15 cellular contexts compared by ENCODE assay signal in the genomic region with DNA sequence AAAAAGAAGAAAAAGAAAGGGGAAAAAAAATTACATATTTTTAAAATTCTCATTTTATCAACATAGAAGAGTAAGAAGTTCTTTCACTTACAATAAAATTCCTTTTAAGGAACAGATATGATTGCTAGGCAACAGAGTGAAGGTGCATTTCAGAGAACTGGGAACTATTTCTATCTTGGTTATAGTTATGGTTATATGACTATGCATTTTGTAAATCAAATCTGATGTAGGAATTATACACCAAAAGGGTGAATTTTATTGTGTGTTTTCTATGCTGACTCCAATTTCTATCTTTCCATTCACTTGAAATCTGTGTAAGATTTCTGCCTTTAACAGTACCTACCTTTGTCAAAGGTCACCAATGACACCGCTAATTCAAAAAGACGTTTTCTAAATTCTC. TPM values are rescaled to one million over a fixed set of nuclear protein-coding genes. Genes with fewer than 3 reads are reported as not detected.
A peak's percentile ranks its signal among the peaks of the same experiment; 100 is the strongest.
DNase-seq lines count a peak whose midpoint lies in the region; ATAC-seq, FAIRE-seq and TF ChIP-seq lines count a peak whose summit lies in the region.
"Had no signal": no experiment of that assay in that cellular context is flagged by ENCODE, and none has a peak within 500 bp of the region (broad histone marks: within the 10 kb centered on the region; RNA-seq: fewer than 3 reads in every experiment).

No MANE protein-coding gene starts in this region.

- no peaks in the 10 kb centered on the region for H3K27me3 Mint-ChIP-seq in T-cell

- H3K4me1 Mint-ChIP-seq in T-cell = peaks cover 83 to 93% (median 89%) of the 10 kb centered on the region in 3 donors

- H3K9ac ChIP-seq in fibroblast of lung (ENCODE audit: insufficient read depth, low read length) (no peak overlapping the region), neuronal stem cell (ENCODE audit: low read depth, low read length, poor library complexity) (no peak overlapping the region)

- H2BK120ac ChIP-seq in neuronal stem cell (ENCODE audit: low read depth, low read length) = no peak overlapping the region

- POLR2A ChIA-PET in T-cell (lab: Charles Lee) = interaction anchor here in 1 of 2 donors (1.0 kb wide), 1 partner anchor 35 kb away, joined by 4 read pairs; no protein-coding TSS in a partner anchor

- no peak overlapping the region for H3K18ac ChIP-seq in neuronal stem cell (ENCODE audit: low read length)

- ATAC-seq in heart left ventricle = no peak
- ATAC-seq in T-cell (replicated peaks in 1 of 4) = no peak

- H2AK5ac ChIP-seq in neuronal stem cell (ENCODE audit: low read depth, low read length) = no peak overlapping the region

- DNase-seq in left ventricle myocardium inferior (no peak), heart left ventricle (no peak), T-cell (no peak), fibroblast of lung (ENCODE audit: low read depth in 2 of 2) (no peak), H54 (ENCODE audit: insufficient read length, low spot score) (no peak), neuronal stem cell (ENCODE audit: low spot score) (no peak), NCI-H510A (lab: John Stamatoyannopoulos, UW) (no peak)
- no peak for DNase-seq in stimulated activated CD8-positive, alpha-beta memory T cell treated with anti-CD3 and anti-CD28 coated beads, Interleukin-4, amount 100 ng/mL, for 48 hours
- DNase-seq: effector CD4-positive, alpha-beta T cell; foreskin fibroblast; NCI-H1436 treated with DMSO at 0.1 percent for 48 hours; occipital lobe; spleen; substantia nigra had no signal

- no peak overlapping the region for H2BK12ac ChIP-seq in neuronal stem cell (ENCODE audit: low read length)

- H3K9me3 ChIP-seq in left ventricle myocardium inferior (replicated peaks) = no peaks in the 10 kb centered on the region
- H3K9me3 ChIP-seq in heart left ventricle = no peaks in the 10 kb centered on the region
- H3K9me3 ChIP-seq in fibroblast of lung (ENCODE audit: control insufficient read depth, insufficient read depth, low read depth, low read length) = no peaks in the 10 kb centered on the region
- H3K9me3 ChIP-seq in neuronal stem cell (replicated peaks in 1 of 2; ENCODE audit: control insufficient read depth in 2 of 2, insufficient read depth in 1 of 2, low read depth in 1 of 2, low read length in 2 of 2) = no peaks in the 10 kb centered on the region
- H3K9me3 ChIP-seq: spleen had no signal

- FAIRE-seq in H54 (lab: Jason Lieb, UNC) = no peak

- H3K4me3 Mint-ChIP-seq in T-cell = no peak overlapping the region

- peaks cover 71% of the 10 kb centered on the region for H3K36me3 ChIP-seq in left ventricle myocardium inferior
- peaks cover 0 to 100% (median 93%) of the 10 kb centered on the region in 9 donors for H3K36me3 ChIP-seq in heart left ventricle
- H3K36me3 ChIP-seq in fibroblast of lung (ENCODE audit: control insufficient read depth, insufficient read depth, low read length) = peaks cover 11% of the 10 kb centered on the region
- H3K36me3 ChIP-seq in neuronal stem cell (replicated peaks in 1 of 2; ENCODE audit: control insufficient read depth in 2 of 2, insufficient read depth in 2 of 2, low read length in 2 of 2) = peaks cover 23 to 100% of the 10 kb centered on the region in 2 donors

- H3K23ac ChIP-seq in neuronal stem cell (ENCODE audit: low read depth, low read length, poor library complexity) = no peak overlapping the region

- H3K4me2 ChIP-seq in fibroblast of lung (ENCODE audit: extremely low read depth, insufficient read depth, low read length) = no peak overlapping the region
- no peak overlapping the region for H3K4me2 ChIP-seq in neuronal stem cell (ENCODE audit: insufficient read depth, low read length, poor library complexity, severe bottlenecking)

- H3K4me1 ChIP-seq in left ventricle myocardium inferior (peaks cover 98% of the 10 kb centered on the region), heart left ventricle (peaks cover 0 to 86% (median 38%) of the 10 kb centered on the region in 12 donors), fibroblast of lung (ENCODE audit: control insufficient read depth, extremely low read depth, insufficient read depth, low read length) (peaks cover 16% of the 10 kb centered on the region), neuronal stem cell (ENCODE audit: control insufficient read depth in 2 of 2, insufficient read depth in 1 of 2, low read depth in 1 of 2, low read length in 2 of 2) (no peaks in the 10 kb centered on the region)

- 71 to 83% (median 75%) methylated on average over 2 of the region's 2 CpGs for WGBS in heart left ventricle, 4 donors
- no CpG with 5 or more reads among the region's 2 CpGs for WGBS in neuronal stem cell (ENCODE audit: extremely low coverage in 2 of 2, insufficient read length in 2 of 2, insufficient replicate concordance in 1 of 2), 2 donors

- peak overlapping the region; percentile 29 to 88 for H3K27ac Mint-ChIP-seq in T-cell

- H3K9me3 Mint-ChIP-seq in T-cell = no peaks in the 10 kb centered on the region

- H3K27ac ChIP-seq in left ventricle myocardium inferior (replicated peaks) (peak overlapping the region; percentile 27), heart left ventricle (no peak overlapping the region), fibroblast of lung (ENCODE audit: insufficient read depth, low read length) (peak overlapping the region; percentile 50), neuronal stem cell (replicated peaks; ENCODE audit: low read length) (no peak overlapping the region)

- intact Hi-C loops in left ventricle myocardium inferior (cut with micrococcal nuclease) = no loop called here
- intact Hi-C loops in heart left ventricle (cut with DNase I) = no loop called here

- H2AFZ ChIP-seq in fibroblast of lung (ENCODE audit: low read length) (no peak overlapping the region), neuronal stem cell (ENCODE audit: low read length) (no peak overlapping the region)

- H3K4me3 ChIP-seq in left ventricle myocardium inferior (no peak overlapping the region), heart left ventricle (no peak overlapping the region), fibroblast of lung (replicated peaks in 1 of 4; ENCODE audit: control extremely low read depth in 1 of 4, insufficient read depth in 1 of 4, low read depth in 3 of 4, low read length in 4 of 4) (no peak overlapping the region), neuronal stem cell (ENCODE audit: low read length in 2 of 2) (no peak overlapping the region)
- H3K4me3 ChIP-seq: spleen had no signal

- H2BK15ac ChIP-seq in neuronal stem cell (ENCODE audit: low read length) = no peak overlapping the region

- H4K8ac ChIP-seq in neuronal stem cell (ENCODE audit: low read depth, low read length) = no peak overlapping the region

- no peak overlapping the region for H3K14ac ChIP-seq in neuronal stem cell (ENCODE audit: low read length)

- peaks cover 4% of the 10 kb centered on the region for H3K79me1 ChIP-seq in neuronal stem cell (ENCODE audit: low read depth, low read length)

- TF ChIP-seq CTCF in left ventricle myocardium inferior (IDR thresholded peaks at IDR 0.05; ENCODE audit: borderline replicate concordance) (no peak), heart left ventricle (IDR thresholded peaks at IDR 0.05) (no peak), fibroblast of lung (conservative IDR thresholded peaks at IDR 0.05 in 1 of 2, IDR thresholded peaks at IDR 0.05 in 1 of 2; ENCODE audit: low read depth in 1 of 2, low read length in 2 of 2) (no peak)

- peaks cover 94% of the 10 kb centered on the region for H3K79me2 ChIP-seq in fibroblast of lung (ENCODE audit: control insufficient read depth, insufficient read depth, low read length)

- no peaks in the 10 kb centered on the region for H4K20me1 ChIP-seq in fibroblast of lung (ENCODE audit: control insufficient read depth, extremely low read depth, insufficient read depth, low read length)

- H4K91ac ChIP-seq in neuronal stem cell (ENCODE audit: low read depth, low read length, poor library complexity) = no peak overlapping the region

- H2BK5ac ChIP-seq in neuronal stem cell (ENCODE audit: low read length) = no peak overlapping the region

- no peaks in the 10 kb centered on the region for H3K27me3 ChIP-seq in left ventricle myocardium inferior (ENCODE audit: low read depth)
- H3K27me3 ChIP-seq in heart left ventricle = no peaks in the 10 kb centered on the region
- no peaks in the 10 kb centered on the region for H3K27me3 ChIP-seq in fibroblast of lung (ENCODE audit: control insufficient read depth, insufficient read depth, low read length)
- H3K27me3 ChIP-seq in neuronal stem cell (ENCODE audit: control insufficient read depth in 3 of 3, insufficient read depth in 3 of 3, low read depth in 1 of 3, low read length in 3 of 3) = no peaks in the 10 kb centered on the region
- H3K27me3 ChIP-seq: brain microvascular endothelial cell, spleen had no signal

- peaks cover 60% of the 10 kb centered on the region for H3K36me3 Mint-ChIP-seq in T-cell

- CTCF ChIA-PET in T-cell (lab: Charles Lee) = interaction anchor here in 1 of 2 donors (0.7 kb wide), 1 partner anchor 86 kb away, joined by 3 read pairs; no protein-coding TSS in a partner anchor

- no peak overlapping the region for H3K4ac ChIP-seq in neuronal stem cell (ENCODE audit: low read length)

- TF ChIP-seq POLR2A in heart left ventricle (IDR thresholded peaks at IDR 0.05) (no peak), H54 (IDR thresholded peaks at IDR 0.05; ENCODE audit: low read depth, low read length) (no peak)

RNA-seq across cellular contexts. Expression of a gene that starts 50.1 kb away (rescaled TPM):
- total RNA-seq in left ventricle myocardium inferior = 273 TPM
- 100 to 1,000 TPM; 201 to 289 (median 249) TPM for total RNA-seq in heart left ventricle
- 100 to 1,000 TPM; 255 to 389 TPM for polyA plus RNA-seq in heart left ventricle
- total RNA-seq in T-cell = 100 to 1,000 TPM; 417 to 530 (median 441) TPM
- total RNA-seq in fibroblast of lung = 671 and 885 TPM in 2 replicates
- polyA plus RNA-seq in fibroblast of lung = 543 and 766 TPM in 2 replicates
- 469 and 630 TPM in 2 replicates for polyA plus RNA-seq in fibroblast of lung (2012)
- 348 and 524 TPM in 2 replicates for polyA minus RNA-seq in fibroblast of lung (ENCODE audit: low replicate concordance)
- 1,431 TPM for polyA plus RNA-seq in neuronal stem cell (2013, experiment 1 of 2)
- 1,443 TPM for polyA plus RNA-seq in neuronal stem cell (2013, experiment 2 of 2)

Comparison
In these comparisons a context has a peak if more than half of its experiments do, and no peak if none do; other contexts are left out.
1. H3K27ac ChIP-seq: peak in left ventricle myocardium inferior (single experiment) and fibroblast of lung (single experiment); none in heart left ventricle (0 of 12) and neuronal stem cell (single experiment).